In genomic region chr11:102194983-102195382, GRCh38 we compare ENCODE assay signal across 15 cellular contexts.
A peak's percentile ranks its signal among the peaks of the same experiment; 100 is the strongest.
DNase-seq lines count a peak whose midpoint lies in the region; ATAC-seq, FAIRE-seq and TF ChIP-seq lines count a peak whose summit lies in the region.
"Had no signal": no experiment of that assay in that cellular context is flagged by ENCODE, and none has a peak within 500 bp of the region (broad histone marks: within the 10 kb centered on the region; RNA-seq: fewer than 3 reads in every experiment).

No MANE protein-coding gene starts in this region.

- H3K9ac ChIP-seq in GM23248, result no peak overlapping the region

- H3K4me1 ChIP-seq in ascending aorta, result peaks cover 6 to 36% of the 10 kb centered on the region in 2 donors
- peaks cover 2 to 49% (median 10%) of the 10 kb centered on the region in 3 donors for H3K4me1 ChIP-seq in gastroesophageal sphincter
- peaks cover 30% of the 10 kb centered on the region for H3K4me1 ChIP-seq in GM23248 (ENCODE audit: insufficient read depth)

- DNase-seq in ascending aorta (ENCODE audit: low spot score in 2 of 2) (no peak), sciatic nerve (ENCODE audit: low spot score) (no peak), GM23248 (no peak), frontal cortex (ENCODE audit: low spot score in 2 of 2) (no peak), NOMO-1 (lab: John Stamatoyannopoulos, UW; ENCODE audit: unreplicated experiment in 2 of 2) (no peak), D341Med (ENCODE audit: low spot score) (no peak)
- DNase-seq: CD4-positive, alpha-beta memory T cell; DND-41; GDM1 had no signal

- H3K79me2 ChIP-seq in GM23248 (ENCODE audit: insufficient read depth), result peaks cover 99% of the 10 kb centered on the region

- peak; percentile 56 for ATAC-seq in gastroesophageal sphincter
- ATAC-seq in sciatic nerve, result peak; percentile 75
- ATAC-seq: HCT116, HepG2 had no signal

- TF ChIP-seq POLR2A in gastroesophageal sphincter (IDR thresholded peaks at IDR 0.05), result no peak

- no peak overlapping the region for H3K4me3 ChIP-seq in ascending aorta
- H3K4me3 ChIP-seq in gastroesophageal sphincter, result no peak overlapping the region
- no peak overlapping the region for H3K4me3 ChIP-seq in GM23248

- WGBS in gastroesophageal sphincter (ENCODE audit: low coverage in 1 of 2), 2 donors, result 30 to 73% methylated on average over 1 of the region's 1 CpG
- WGBS in GM23248 (ENCODE audit: low coverage in 1 of 2, low lambda C conversion rate in 2 of 2, missing lambda C conversion rate in 2 of 2), 2 experiments, result 52 to 63% methylated on average over 1 of the region's 1 CpG

- FAIRE-seq in frontal cortex (lab: Jason Lieb, UNC), result no peak
- FAIRE-seq: A204.1, GM12892, HepG2 had no signal

- H3K4me2 ChIP-seq in GM23248 (ENCODE audit: unreplicated experiment), result no peak overlapping the region

- H3K27me3 ChIP-seq in ascending aorta, result no peaks in the 10 kb centered on the region
- H3K27me3 ChIP-seq in gastroesophageal sphincter, result no peaks in the 10 kb centered on the region
- no peaks in the 10 kb centered on the region for H3K27me3 ChIP-seq in GM23248 (replicated peaks; ENCODE audit: insufficient read depth)

- TF ChIP-seq EP300 in gastroesophageal sphincter (IDR thresholded peaks at IDR 0.05), result no peak

- intact Hi-C loops in ascending aorta (cut with DNase I) (no loop called here), sciatic nerve (cut with DNase I) (no loop called here)

- H3F3A ChIP-seq in GM23248 (ENCODE audit: insufficient read depth), result peaks cover 20% of the 10 kb centered on the region; the same call in 1 of the 2 replicates

- no peaks in the 10 kb centered on the region for H3K9me2 ChIP-seq in GM23248 (ENCODE audit: insufficient read depth)

- no peaks in the 10 kb centered on the region for H3K36me3 ChIP-seq in ascending aorta
- H3K36me3 ChIP-seq in gastroesophageal sphincter, result no peaks in the 10 kb centered on the region
- 0 out of 2 replicates have a peak, but pooled peaks cover 12% of the 10 kb centered on the region for H3K36me3 ChIP-seq in GM23248 (ENCODE audit: low read depth)

- in situ Hi-C loops in GM23248 (cut with MboI), result no loop called here

- H3K27ac ChIP-seq in ascending aorta (peak overlapping the region; percentile 11 to 48), gastroesophageal sphincter (peak overlapping the region in 3 of 4 donors; percentile 17 to 51 (median 43)), GM23248 (no peak overlapping the region)
- H3K27ac ChIP-seq: C4-2B had no signal

- TF ChIP-seq CTCF in ascending aorta (IDR thresholded peaks at IDR 0.05), result no peak
- TF ChIP-seq CTCF in gastroesophageal sphincter (IDR thresholded peaks at IDR 0.05), result no peak

- H3K9me3 ChIP-seq in ascending aorta (no peaks in the 10 kb centered on the region), gastroesophageal sphincter (no peaks in the 10 kb centered on the region), GM23248 (ENCODE audit: low read depth) (no peaks in the 10 kb centered on the region)

- H4K20me1 ChIP-seq in GM23248 (ENCODE audit: insufficient read depth), result no peaks in the 10 kb centered on the region

- H2AFZ ChIP-seq in GM23248, result no peak overlapping the region
